Comparison of ENCODE assay signal across 22 cellular contexts in the genomic region with DNA sequence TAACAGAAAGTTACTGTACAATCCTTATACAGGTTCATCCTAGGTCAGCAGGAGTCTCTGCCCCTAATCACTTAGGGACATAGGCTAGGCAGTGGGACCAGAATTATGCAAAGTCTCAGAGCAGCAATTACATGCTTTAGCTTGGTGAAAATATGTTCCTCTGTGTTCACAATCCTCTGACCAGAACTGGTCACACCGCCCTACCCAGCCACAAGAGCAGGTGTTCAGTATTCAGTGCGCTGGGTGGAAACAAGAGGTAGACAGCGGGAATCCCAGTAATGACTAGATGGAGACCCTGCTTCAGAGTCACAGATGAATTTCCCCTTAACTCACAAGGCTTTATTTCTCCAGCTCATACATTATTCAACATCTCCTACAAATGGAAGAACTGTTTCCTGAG.
"Had no signal": no experiment of that assay in that cellular context is flagged by ENCODE, and none has a peak within 500 bp of the region (broad histone marks: within the 10 kb centered on the region; RNA-seq: fewer than 3 reads in every experiment).

No MANE protein-coding gene starts in this region.

- H3K4me3 ChIP-seq: left lung, lower lobe of right lung, neural progenitor cell, spleen, tibial nerve had no signal

- H3K9me3 ChIP-seq: lower lobe of right lung had no signal

- DNase-seq: activated B cell treated with CpG ODN at 0.5 μM for 24 hours; activated CD4-positive, alpha-beta T cell treated with anti-CD3 and anti-CD28 coated beads for 36 hours; activated CD8-positive, alpha-beta memory T cell treated with anti-CD3 and anti-CD28 coated beads, Interleukin-2, amount 10 ng/mL, durations not matched to agents 7 days and 5 days; activated CD8-positive, alpha-beta T cell treated with anti-CD3 and anti-CD28 coated beads, Interleukin-2, amount 10 ng/mL, durations not matched to agents 7 days and 5 days; activated naive CD4-positive, alpha-beta T cell; activated T-cell treated with anti-CD3 and anti-CD28 coated beads, Interleukin-2, amount 50 U/mL, for 48 hours; glutamatergic neuron; left lung; lower lobe of right lung; mesenchymal stem cell; natural killer cell; posterior cingulate gyrus; right cardiac atrium; spleen; stimulated activated naive CD4-positive, alpha-beta T cell had no signal

- H3K27me3 ChIP-seq: left lung, neural progenitor cell, spleen, tibial nerve had no signal

- H3K4me2 ChIP-seq: neural progenitor cell had no signal

- H3K4me1 ChIP-seq: left lung, lower lobe of right lung, neural progenitor cell, spleen, tibial nerve had no signal

- H2AFZ ChIP-seq: neural progenitor cell had no signal

- H3K36me3 ChIP-seq: left lung, lower lobe of right lung, neural progenitor cell, spleen, tibial nerve had no signal

- ATAC-seq: activated CD4-positive, alpha-beta T cell treated with anti-CD3 and anti-CD28 coated beads for 36 hours; activated CD8-positive, alpha-beta memory T cell treated with anti-CD3 and anti-CD28 coated beads, Interleukin-2, amount 10 ng/mL, durations not matched to agents 7 days and 5 days; activated CD8-positive, alpha-beta T cell treated with anti-CD3 and anti-CD28 coated beads, Interleukin-2, amount 10 ng/mL, durations not matched to agents 7 days and 5 days; activated naive CD4-positive, alpha-beta T cell treated with anti-CD3 and anti-CD28 coated beads, Interleukin-2, amount 50 U/mL, for 72 hours; left lung; lower lobe of right lung; natural killer cell; right cardiac atrium had no signal

- H3K9ac ChIP-seq: neural progenitor cell had no signal

- H3K27ac ChIP-seq: epithelial cell of prostate, left lung, lower lobe of right lung, neural progenitor cell, spleen, tibial nerve had no signal

- FAIRE-seq: bronchial epithelial cell, frontal cortex, islet of Langerhans had no signal
